18 cellular contexts compared by ENCODE assay signal in genomic region chr5:40334242-40334635, GRCh38.
DNase-seq lines count a peak whose midpoint lies in the region; ATAC-seq, FAIRE-seq and TF ChIP-seq lines count a peak whose summit lies in the region.
"Had no signal": no experiment of that assay in that cellular context is flagged by ENCODE, and none has a peak within 500 bp of the region (broad histone marks: within the 10 kb centered on the region; RNA-seq: fewer than 3 reads in every experiment).

No MANE protein-coding gene starts in this region.

- H3K4me3 ChIP-seq in ACC112 (ENCODE audit: low read depth, low read length) (no peak overlapping the region), bronchial epithelial cell (ENCODE audit: low read depth, low read length) (no peak overlapping the region)
- H3K4me3 ChIP-seq: BLaER1 treated with 17β-estradiol and CSF1 and Interleukin-3, amounts not matched to agents 10 nM and 100 nM; GM12878 had no signal

- no peak for ATAC-seq in activated T-cell treated with anti-CD3 and anti-CD28 coated beads, Interleukin-2, amount 50 U/mL, for 72 hours (replicated peaks in 1 of 2)
- ATAC-seq in esophagus mucosa (peak; percentile 57), WTC11 (no peak), omental fat pad (ENCODE audit: low FRiP score) (no peak), HG02870 (IDR thresholded peaks at IDR 0.05; ENCODE audit: unreplicated experiment) (no peak)

- peaks cover 54% of the 10 kb centered on the region for H3K4me1 Mint-ChIP-seq in activated T-cell treated with anti-CD3 and anti-CD28 coated beads, Interleukin-2, amount 50 U/mL, for 24 hours (ENCODE audit: low read depth)
- peaks cover 72% of the 10 kb centered on the region for H3K4me1 Mint-ChIP-seq in activated T-cell treated with anti-CD3 and anti-CD28 coated beads, Interleukin-2, amount 50 U/mL, for 72 hours (ENCODE audit: low read depth)
- H3K4me1 Mint-ChIP-seq in WTC11: no peaks in the 10 kb centered on the region
- H3K4me1 Mint-ChIP-seq: B cell, H9 had no signal

- TF ChIP-seq CTCF in bronchial epithelial cell (IDR thresholded peaks at IDR 0.05; ENCODE audit: insufficient read depth, low read length, severe bottlenecking) (no peak), WTC11 (IDR thresholded peaks at IDR 0.05) (no peak), omental fat pad (IDR thresholded peaks at IDR 0.05) (no peak)

- H3K27me3 Mint-ChIP-seq in activated T-cell treated with anti-CD3 and anti-CD28 coated beads, Interleukin-2, amount 50 U/mL, for 24 hours: no peaks in the 10 kb centered on the region
- peaks cover 6% of the 10 kb centered on the region for H3K27me3 Mint-ChIP-seq in activated T-cell treated with anti-CD3 and anti-CD28 coated beads, Interleukin-2, amount 50 U/mL, for 72 hours (ENCODE audit: low read depth)
- no peaks in the 10 kb centered on the region for H3K27me3 Mint-ChIP-seq in WTC11 (ENCODE audit: low read depth)
- H3K27me3 Mint-ChIP-seq: B cell had no signal

- FAIRE-seq in bronchial epithelial cell (lab: Jason Lieb, UNC): no peak
- FAIRE-seq: GM12878, H1 had no signal

- H2AFZ ChIP-seq in ACC112 (ENCODE audit: low read length, unreplicated experiment): no peak overlapping the region

- CTCF ChIA-PET in WTC11 (lab: Charles Lee): no interaction called here

- POLR2A ChIA-PET in WTC11 (lab: Charles Lee): no interaction called here

- peak overlapping the region; percentile 30 for H3K27ac Mint-ChIP-seq in activated T-cell treated with anti-CD3 and anti-CD28 coated beads, Interleukin-2, amount 50 U/mL, for 24 hours
- H3K27ac Mint-ChIP-seq in activated T-cell treated with anti-CD3 and anti-CD28 coated beads, Interleukin-2, amount 50 U/mL, for 72 hours: no peak overlapping the region
- no peak overlapping the region for H3K27ac Mint-ChIP-seq in WTC11
- H3K27ac Mint-ChIP-seq: B cell; CD8-positive, alpha-beta T cell; H9 had no signal

- DNase-seq in activated T-cell treated with anti-CD3 and anti-CD28 coated beads, Interleukin-2, amount 50 U/mL, for 24 hours: no peak
- no peak for DNase-seq in activated T-cell treated with anti-CD3 and anti-CD28 coated beads, Interleukin-2, amount 50 U/mL, for 72 hours
- DNase-seq in bronchial epithelial cell (ENCODE audit: low read depth) (peak; percentile 72), WTC11 (ENCODE audit: low spot score) (no peak), omental fat pad (ENCODE audit: low spot score) (no peak)
- DNase-seq: 8988T; CD8-positive, alpha-beta T cell; DMS 273 treated with DMSO at 0.1 percent for 48 hours; DMS53; DND-41; H9 had no signal

- H3K27me3 ChIP-seq in ACC112 (ENCODE audit: insufficient read depth, low read length) (no peaks in the 10 kb centered on the region), bronchial epithelial cell (ENCODE audit: control insufficient read depth, insufficient read depth, low read length) (no peaks in the 10 kb centered on the region)
- H3K27me3 ChIP-seq: BLaER1 treated with 17β-estradiol and CSF1 and Interleukin-3, amounts not matched to agents 10 nM and 100 nM had no signal

- H3K27ac ChIP-seq in ACC112 (ENCODE audit: low read depth, low read length): peak overlapping the region; percentile 76; the same call in 1 of the 2 replicates
- H3K27ac ChIP-seq: BLaER1 treated with 17β-estradiol and CSF1 and Interleukin-3, amounts not matched to agents 10 nM and 100 nM had no signal

- H3K36me3 ChIP-seq in ACC112 (ENCODE audit: insufficient read depth, low read length) (no peaks in the 10 kb centered on the region), bronchial epithelial cell (ENCODE audit: control insufficient read depth, insufficient read depth, low read length) (no peaks in the 10 kb centered on the region)
- H3K36me3 ChIP-seq: BLaER1 treated with 17β-estradiol and CSF1 and Interleukin-3, amounts not matched to agents 10 nM and 100 nM had no signal

- no peaks in the 10 kb centered on the region for H3K36me3 Mint-ChIP-seq in activated T-cell treated with anti-CD3 and anti-CD28 coated beads, Interleukin-2, amount 50 U/mL, for 24 hours (ENCODE audit: low read depth)
- peaks cover 22 to 29% of the 10 kb centered on the region in 2 donors for H3K36me3 Mint-ChIP-seq in activated T-cell treated with anti-CD3 and anti-CD28 coated beads, Interleukin-2, amount 50 U/mL, for 72 hours (ENCODE audit: insufficient read depth in 2 of 2)
- no peaks in the 10 kb centered on the region for H3K36me3 Mint-ChIP-seq in WTC11
- H3K36me3 Mint-ChIP-seq: CD8-positive, alpha-beta T cell had no signal

- no peak overlapping the region for H3K4me3 Mint-ChIP-seq in activated T-cell treated with anti-CD3 and anti-CD28 coated beads, Interleukin-2, amount 50 U/mL, for 24 hours
- H3K4me3 Mint-ChIP-seq in activated T-cell treated with anti-CD3 and anti-CD28 coated beads, Interleukin-2, amount 50 U/mL, for 72 hours: no peak overlapping the region
- no peak overlapping the region for H3K4me3 Mint-ChIP-seq in WTC11
- H3K4me3 Mint-ChIP-seq: B cell; CD8-positive, alpha-beta T cell; H9 had no signal

- H3K9me3 Mint-ChIP-seq in activated T-cell treated with anti-CD3 and anti-CD28 coated beads, Interleukin-2, amount 50 U/mL, for 24 hours: peaks cover 9% of the 10 kb centered on the region
- peaks cover 14 to 19% of the 10 kb centered on the region in 2 donors for H3K9me3 Mint-ChIP-seq in activated T-cell treated with anti-CD3 and anti-CD28 coated beads, Interleukin-2, amount 50 U/mL, for 72 hours
- peaks cover 9% of the 10 kb centered on the region; the same call in 1 of the 2 replicates for H3K9me3 Mint-ChIP-seq in WTC11
- H3K9me3 Mint-ChIP-seq: CD8-positive, alpha-beta T cell; H9 had no signal

- H3K79me2 ChIP-seq in ACC112 (ENCODE audit: control insufficient read depth, insufficient read depth, low read length, unreplicated experiment): no peaks in the 10 kb centered on the region

- H3K4me1 ChIP-seq in ACC112 (ENCODE audit: control insufficient read depth, insufficient read depth, low read length, unreplicated experiment): peaks cover 14% of the 10 kb centered on the region
- H3K4me1 ChIP-seq: BLaER1 treated with 17β-estradiol and CSF1 and Interleukin-3, amounts not matched to agents 10 nM and 100 nM had no signal

TF ChIP-seq in WTC11, 78 proteins besides CTCF, POLR2A, EP300 and RAD21:
- TF ChIP-seq PRDM15 (CRISPR knock-in tag; IDR thresholded peaks at IDR 0.05): no peak
- TF ChIP-seq ARID4B (CRISPR knock-in tag; IDR thresholded peaks at IDR 0.05; ENCODE audit: borderline replicate concordance): no peak
